In genomic region chr4:967113-968104, GRCh38 we compare ENCODE assay signal across 2 cellular contexts.
TF ChIP-seq lines count a peak whose summit lies in the region.

No MANE protein-coding gene starts in this region.

TF ChIP-seq in H1, 55 proteins besides CTCF, POLR2A, EP300 and RAD21:
- TF ChIP-seq RNF2 (IDR thresholded peaks at IDR 0.05; ENCODE audit: borderline replicate concordance, low read depth, low read length, missing control alignments, poor library complexity, severe bottlenecking) (no peak), SUZ12 (IDR thresholded peaks at IDR 0.05; ENCODE audit: low read length) (peak; percentile 69; the same call in 1 of the 2 replicates), EZH2 (IDR thresholded peaks at IDR 0.05; ENCODE audit: low read depth, low read length, severe bottlenecking) (peak; percentile 72), E2F6 (IDR thresholded peaks at IDR 0.05) (0 out of 2 replicates have a peak, but pooled peaks have one; percentile 13), BRCA1 (IDR thresholded peaks at IDR 0.05; ENCODE audit: low read depth, low read length) (no peak), TAF1 (IDR thresholded peaks at IDR 0.05; ENCODE audit: low read depth, low read length) (no peak), PHF8 (conservative IDR thresholded peaks at IDR 0.05; ENCODE audit: low read depth, low read length) (no peak)
TF ChIP-seq in H1: peak in this region for 3.

TF ChIP-seq in SK-N-SH, 30 proteins besides CTCF, POLR2A, EP300 and RAD21:
- TF ChIP-seq SIN3A (IDR thresholded peaks at IDR 0.05; ENCODE audit: borderline replicate concordance, low read depth, low read length) (no peak), TCF12 (IDR thresholded peaks at IDR 0.05) (no peak), MAX (IDR thresholded peaks at IDR 0.05; ENCODE audit: low read depth) (no peak), GABPA (IDR thresholded peaks at IDR 0.05; ENCODE audit: low read depth) (no peak), FOXJ3 (CRISPR knock-in tag; IDR thresholded peaks at IDR 0.05) (no peak), NRF1 (IDR thresholded peaks at IDR 0.05; ENCODE audit: low read depth, low read length) (no peak), ZBTB33 (IDR thresholded peaks at IDR 0.05; ENCODE audit: borderline replicate concordance, low read depth) (no peak), YY1 (IDR thresholded peaks at IDR 0.05; ENCODE audit: low read depth) (no peak), FOXM1 (IDR thresholded peaks at IDR 0.05; ENCODE audit: low read depth) (no peak), TEAD4 (IDR thresholded peaks at IDR 0.05; ENCODE audit: borderline replicate concordance, insufficient read depth) (no peak), PBX3 (IDR thresholded peaks at IDR 0.05) (no peak), USF1 (IDR thresholded peaks at IDR 0.05; ENCODE audit: borderline replicate concordance, low read depth) (no peak), MEF2A (IDR thresholded peaks at IDR 0.05; ENCODE audit: borderline replicate concordance, low read depth) (no peak), FOSL2 (IDR thresholded peaks at IDR 0.05; ENCODE audit: borderline replicate concordance, low read depth) (no peak), ELF1 (IDR thresholded peaks at IDR 0.05) (no peak)
